Comparison of ENCODE assay signal across 22 cellular contexts in genomic region chr6:76495909-76496308, GRCh38.
A peak's percentile ranks its signal among the peaks of the same experiment; 100 is the strongest.
DNase-seq lines count a peak whose midpoint lies in the region; ATAC-seq and TF ChIP-seq lines count a peak whose summit lies in the region.
"Had no signal": no experiment of that assay in that cellular context is flagged by ENCODE, and none has a peak within 500 bp of the region (broad histone marks: within the 10 kb centered on the region; RNA-seq: fewer than 3 reads in every experiment).

No MANE protein-coding gene starts in this region.

- H3K4me3 Mint-ChIP-seq in GM23338, result no peak overlapping the region
- H3K4me3 Mint-ChIP-seq: CD4-positive, CD25-positive, alpha-beta regulatory T cell had no signal

- no peak overlapping the region for H4K5ac ChIP-seq in mesendoderm (ENCODE audit: low read length)

- no peak overlapping the region for H2BK15ac ChIP-seq in mesendoderm (replicated peaks; ENCODE audit: low read depth)

- peaks cover 25% of the 10 kb centered on the region for H3K36me3 Mint-ChIP-seq in GM23338 (ENCODE audit: low read depth)
- H3K36me3 Mint-ChIP-seq: CD4-positive, CD25-positive, alpha-beta regulatory T cell had no signal

- no peak overlapping the region for H3K4ac ChIP-seq in mesendoderm (ENCODE audit: low read depth, low read length)

- TF ChIP-seq CTCF in GM23338 (conservative IDR thresholded peaks at IDR 0.05; ENCODE audit: low read depth in 2 of 2), result no peak

- H3K4me1 ChIP-seq in GM23338 (ENCODE audit: insufficient read depth), result no peaks in the 10 kb centered on the region
- no peaks in the 10 kb centered on the region for H3K4me1 ChIP-seq in mesendoderm (ENCODE audit: control insufficient read depth, low read depth, low read length)

- H3K27ac Mint-ChIP-seq in GM23338, result no peak overlapping the region
- H3K27ac Mint-ChIP-seq: CD4-positive, CD25-positive, alpha-beta regulatory T cell had no signal

- DNase-seq in NCI-H146 (lab: John Stamatoyannopoulos, UW) (peak; percentile 6), NCI-H146 treated with DMSO at 0.1 percent for 48 hours (lab: John Stamatoyannopoulos, UW; ENCODE audit: unreplicated experiment) (no peak), GM23338 (ENCODE audit: low spot score) (peak; percentile 42), OCI-M1 (lab: John Stamatoyannopoulos, UW) (peak; percentile 52), mesendoderm (peak; percentile 47), NCI-H345 treated with DMSO at 0.1 percent for 48 hours (lab: John Stamatoyannopoulos, UW; ENCODE audit: unreplicated experiment) (no peak)
- DNase-seq: 8988T; ACHN; CD4-positive, CD25-positive, alpha-beta regulatory T cell; EL; GF-D8; NCI-H1092 treated with DMSO at 0.1 percent for 48 hours; NCI-H1436; NCI-H2029; NCI-H2171; NCI-H226; NCI-H510A treated with DMSO at 0.1 percent for 48 hours; NCI-H774; T-helper 2 cell had no signal

- H3K4me2 ChIP-seq in GM23338 (no peak overlapping the region), mesendoderm (ENCODE audit: low read length) (no peak overlapping the region)

- H3K79me1 ChIP-seq in mesendoderm (ENCODE audit: low read length), result no peaks in the 10 kb centered on the region

- ATAC-seq in GM23338 (no peak), HG02885 (IDR thresholded peaks at IDR 0.05; ENCODE audit: poor library complexity, unreplicated experiment) (no peak), GM19463 (IDR thresholded peaks at IDR 0.05; ENCODE audit: unreplicated experiment) (no peak)
- ATAC-seq: SK-N-SH treated with all-trans-retinoic acid at 6 μM for 48 hours had no signal

- no peak overlapping the region for H3K4me3 ChIP-seq in GM23338
- H3K4me3 ChIP-seq in mesendoderm (ENCODE audit: low read length), result no peak overlapping the region

- H3K36me3 ChIP-seq in GM23338 (ENCODE audit: insufficient read depth), result no peaks in the 10 kb centered on the region
- no peaks in the 10 kb centered on the region for H3K36me3 ChIP-seq in mesendoderm (ENCODE audit: control insufficient read depth, insufficient read depth, low read length)

- H3K9me2 ChIP-seq in GM23338 (ENCODE audit: insufficient read depth), result peaks cover 3% of the 10 kb centered on the region; the same call in 1 of the 2 replicates

- no peak overlapping the region for H3K18ac ChIP-seq in mesendoderm (ENCODE audit: low read length)

- H3K9ac ChIP-seq in mesendoderm (ENCODE audit: low read length), result no peak overlapping the region

- no peak overlapping the region for H4K8ac ChIP-seq in mesendoderm (ENCODE audit: low read depth, low read length)

- no CpG with 5 or more reads among the region's 2 CpGs for WGBS in mesendoderm (ENCODE audit: extremely low coverage, insufficient coverage, low lambda C conversion rate)

- H3K79me2 ChIP-seq in GM23338 (replicated peaks; ENCODE audit: insufficient read depth) (no peaks in the 10 kb centered on the region), mesendoderm (ENCODE audit: control insufficient read depth, insufficient read depth, low read length) (no peaks in the 10 kb centered on the region)

- H3K9me3 Mint-ChIP-seq in GM23338, result peaks cover 33% of the 10 kb centered on the region

- H4K20me1 ChIP-seq in GM23338 (replicated peaks; ENCODE audit: insufficient read depth), result no peaks in the 10 kb centered on the region

- H3K27ac ChIP-seq in GM23338 (ENCODE audit: low read depth), result no peak overlapping the region
- no peak overlapping the region for H3K27ac ChIP-seq in mesendoderm (ENCODE audit: low read depth, low read length)

- no peak overlapping the region for H2BK5ac ChIP-seq in mesendoderm (ENCODE audit: low read length)

- no peak overlapping the region for H3K56ac ChIP-seq in mesendoderm (ENCODE audit: low read length)

- H3K27me3 ChIP-seq in GM23338 (ENCODE audit: insufficient read depth), result no peaks in the 10 kb centered on the region
- no peaks in the 10 kb centered on the region for H3K27me3 ChIP-seq in mesendoderm (ENCODE audit: insufficient read depth, low read length, poor library complexity)

- H2BK120ac ChIP-seq in mesendoderm (ENCODE audit: low read depth, low read length), result no peak overlapping the region

- H2AFZ ChIP-seq in GM23338, result no peak overlapping the region

- H3K4me1 Mint-ChIP-seq in GM23338, result no peaks in the 10 kb centered on the region
- H3K4me1 Mint-ChIP-seq: CD4-positive, CD25-positive, alpha-beta regulatory T cell had no signal

- peaks cover 3% of the 10 kb centered on the region for H3K27me3 Mint-ChIP-seq in GM23338 (ENCODE audit: insufficient read depth, low read depth, poor library complexity)
- H3K27me3 Mint-ChIP-seq: CD4-positive, CD25-positive, alpha-beta regulatory T cell had no signal

- no peak overlapping the region for H2AK5ac ChIP-seq in mesendoderm (ENCODE audit: low read length)

- no peaks in the 10 kb centered on the region for H3F3A ChIP-seq in GM23338 (replicated peaks; ENCODE audit: low read depth)

- no peak overlapping the region for H3K23ac ChIP-seq in mesendoderm (ENCODE audit: low read length)

TF ChIP-seq in GM23338, 12 proteins besides CTCF, POLR2A, EP300 and RAD21:
- TF ChIP-seq POLR2AphosphoS5 (IDR thresholded peaks at IDR 0.05; ENCODE audit: low read depth) (no peak), REST (IDR thresholded peaks at IDR 0.05; ENCODE audit: unreplicated experiment) (no peak)

Comparison
In these comparisons a context has a peak if more than half of its experiments do, and no peak if none do; other contexts are left out.
1. DNase-seq: peak in NCI-H146 (single experiment), GM23338 (single experiment), OCI-M1 (single experiment) and mesendoderm (single experiment); none in NCI-H146 treated with DMSO at 0.1 percent for 48 hours (single experiment) and NCI-H345 treated with DMSO at 0.1 percent for 48 hours (single experiment).